14 cellular contexts compared by ENCODE assay signal in the genomic region with DNA sequence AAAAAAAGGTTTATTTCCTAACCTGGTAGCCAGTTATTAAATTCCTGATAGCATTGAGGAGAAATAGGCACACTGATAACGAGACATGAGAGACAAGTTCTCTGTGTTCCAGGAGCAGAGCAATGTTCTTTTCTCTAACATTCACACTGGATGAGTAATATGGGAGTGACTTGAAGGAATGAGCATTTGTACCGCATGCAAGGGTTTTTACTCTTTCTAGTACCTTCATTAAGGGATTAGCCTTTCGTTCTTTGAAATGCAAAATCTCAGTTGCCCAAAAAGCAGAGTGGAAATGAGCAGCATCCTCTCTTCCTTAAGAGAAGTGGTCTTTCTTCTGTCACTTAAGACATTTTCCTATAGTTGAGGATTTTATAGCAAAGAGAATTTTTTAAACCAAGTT. TPM values are rescaled to one million over a fixed set of nuclear protein-coding genes. Genes with fewer than 3 reads are reported as not detected.
DNase-seq lines count a peak whose midpoint lies in the region; TF ChIP-seq lines count a peak whose summit lies in the region.
"Had no signal": no experiment of that assay in that cellular context is flagged by ENCODE, and none has a peak within 500 bp of the region (broad histone marks: within the 10 kb centered on the region; RNA-seq: fewer than 3 reads in every experiment).

No MANE protein-coding gene starts in this region.

- H4K20me1 ChIP-seq in fibroblast of lung (ENCODE audit: control insufficient read depth, extremely low read depth, insufficient read depth, low read length): no peaks in the 10 kb centered on the region

- DNase-seq in EL (peak; percentile 58), RWPE1 (ENCODE audit: low spot score) (peak; percentile 69), fibroblast of lung (ENCODE audit: low read depth in 2 of 2) (peak; percentile 67 to 85), retina (no peak), NCI-H1048 (lab: John Stamatoyannopoulos, UW) (no peak)
- DNase-seq in stimulated activated CD4-positive, alpha-beta T cell treated with anti-CD3 and anti-CD28 coated beads, Interleukin-12 subunit alpha, Interleukin-12 subunit beta, amount 100 ng/mL, for 4 hours: no peak
- DNase-seq in effector CD8-positive, alpha-beta T cell (lab: John Stamatoyannopoulos, UW): no peak
- DNase-seq: activated B cell treated with CpG ODN at 0.5 μM for 24 hours, left cardiac atrium, NCI-H774 had no signal

- H3K27me3 ChIP-seq in fibroblast of lung (ENCODE audit: control insufficient read depth, insufficient read depth, low read length): no peaks in the 10 kb centered on the region
- H3K27me3 ChIP-seq: suprapubic skin had no signal

- no peaks in the 10 kb centered on the region for H3K36me3 Mint-ChIP-seq in nephron (ENCODE audit: low read depth)
- H3K36me3 Mint-ChIP-seq: activated naive CD4-positive, alpha-beta T cell treated with anti-CD3 and anti-CD28 coated beads, Interleukin-2, amount 50 U/mL, for 24 hours had no signal

- H3K9ac ChIP-seq in fibroblast of lung (ENCODE audit: insufficient read depth, low read length): no peak overlapping the region

- no peaks in the 10 kb centered on the region for H3K36me3 ChIP-seq in fibroblast of lung (ENCODE audit: control insufficient read depth, insufficient read depth, low read length)
- H3K36me3 ChIP-seq: suprapubic skin had no signal

- no peaks in the 10 kb centered on the region for H3K79me2 ChIP-seq in fibroblast of lung (ENCODE audit: control insufficient read depth, insufficient read depth, low read length)

- CTCF ChIA-PET in RWPE1 (lab: Yijun Ruan, JAX): no interaction called here

- peak overlapping the region; percentile 20 to 42 (median 33) for H3K27ac Mint-ChIP-seq in nephron
- H3K27ac Mint-ChIP-seq: activated B cell treated with CpG ODN at 0.5 μM for 24 hours; activated naive CD4-positive, alpha-beta T cell treated with anti-CD3 and anti-CD28 coated beads, Interleukin-2, amount 50 U/mL, for 24 hours had no signal

- H3K27me3 Mint-ChIP-seq in nephron (ENCODE audit: low read depth): no peaks in the 10 kb centered on the region
- H3K27me3 Mint-ChIP-seq: activated B cell treated with CpG ODN at 0.5 μM for 24 hours had no signal

- peak overlapping the region in 1 of 4 experiments; percentile 35 for H3K4me3 ChIP-seq in fibroblast of lung (replicated peaks in 1 of 4; ENCODE audit: control extremely low read depth in 1 of 4, insufficient read depth in 1 of 4, low read depth in 3 of 4, low read length in 4 of 4)
- H3K4me3 ChIP-seq: K562, suprapubic skin had no signal

- H3K9me3 ChIP-seq in fibroblast of lung (ENCODE audit: control insufficient read depth, insufficient read depth, low read depth, low read length): no peaks in the 10 kb centered on the region
- H3K9me3 ChIP-seq: suprapubic skin had no signal

- H3K4me3 Mint-ChIP-seq in nephron: no peak overlapping the region
- H3K4me3 Mint-ChIP-seq: activated B cell treated with CpG ODN at 0.5 μM for 24 hours; activated naive CD4-positive, alpha-beta T cell treated with anti-CD3 and anti-CD28 coated beads, Interleukin-2, amount 50 U/mL, for 24 hours had no signal

- peaks cover 33% of the 10 kb centered on the region for H3K4me1 Mint-ChIP-seq in nephron

- peaks cover 2% of the 10 kb centered on the region for H3K4me1 ChIP-seq in fibroblast of lung (ENCODE audit: control insufficient read depth, extremely low read depth, insufficient read depth, low read length)

- H3K27ac ChIP-seq in RWPE1 (no peak overlapping the region), fibroblast of lung (ENCODE audit: insufficient read depth, low read length) (no peak overlapping the region)
- H3K27ac ChIP-seq: suprapubic skin had no signal

- POLR2A ChIA-PET in RWPE1 (lab: Yijun Ruan, JAX; ENCODE audit: low non-redundant PET): no interaction called here

- peak overlapping the region; percentile 21 for H3K4me2 ChIP-seq in fibroblast of lung (ENCODE audit: extremely low read depth, insufficient read depth, low read length)

- no peak for TF ChIP-seq CTCF in RWPE1 (conservative IDR thresholded peaks at IDR 0.05; ENCODE audit: low read depth)
- TF ChIP-seq CTCF in fibroblast of lung (conservative IDR thresholded peaks at IDR 0.05 in 1 of 2, IDR thresholded peaks at IDR 0.05 in 1 of 2; ENCODE audit: low read depth in 1 of 2, low read length in 2 of 2): no peak
- TF ChIP-seq CTCF in nephron (IDR thresholded peaks at IDR 0.05; ENCODE audit: unreplicated experiment in 3 of 3): no peak

- peak overlapping the region; percentile 49 for H2AFZ ChIP-seq in fibroblast of lung (ENCODE audit: low read length)

- no peaks in the 10 kb centered on the region for H3K9me3 Mint-ChIP-seq in nephron
- H3K9me3 Mint-ChIP-seq: activated B cell treated with CpG ODN at 0.5 μM for 24 hours; activated naive CD4-positive, alpha-beta T cell treated with anti-CD3 and anti-CD28 coated beads, Interleukin-2, amount 50 U/mL, for 24 hours had no signal

RNA-seq across cellular contexts. Expression of gene FGD4, which starts 54.7 kb away (rescaled TPM):
- 2.3 and 7.6 TPM in 2 replicates for total RNA-seq in fibroblast of lung
- polyA plus RNA-seq in fibroblast of lung: 3.6 and 12.2 TPM in 2 replicates
- polyA plus RNA-seq in fibroblast of lung (2012): 1.7 and 6.7 TPM in 2 replicates
- 3.4 and 6.4 TPM in 2 replicates for polyA minus RNA-seq in fibroblast of lung (ENCODE audit: low replicate concordance)

Comparison
In these comparisons a context has a peak if more than half of its experiments do, and no peak if none do; other contexts are left out.
1. DNase-seq: peak in EL (single experiment), RWPE1 (single experiment) and fibroblast of lung (2 of 2); none in stimulated activated CD4-positive, alpha-beta T cell treated with anti-CD3 and anti-CD28 coated beads, Interleukin-12 subunit alpha, Interleukin-12 subunit beta, amount 100 ng/mL, for 4 hours (single experiment), retina (single experiment), NCI-H1048 (single experiment) and effector CD8-positive, alpha-beta T cell (single experiment).